9 cellular contexts compared by ENCODE assay signal in the genomic region with DNA sequence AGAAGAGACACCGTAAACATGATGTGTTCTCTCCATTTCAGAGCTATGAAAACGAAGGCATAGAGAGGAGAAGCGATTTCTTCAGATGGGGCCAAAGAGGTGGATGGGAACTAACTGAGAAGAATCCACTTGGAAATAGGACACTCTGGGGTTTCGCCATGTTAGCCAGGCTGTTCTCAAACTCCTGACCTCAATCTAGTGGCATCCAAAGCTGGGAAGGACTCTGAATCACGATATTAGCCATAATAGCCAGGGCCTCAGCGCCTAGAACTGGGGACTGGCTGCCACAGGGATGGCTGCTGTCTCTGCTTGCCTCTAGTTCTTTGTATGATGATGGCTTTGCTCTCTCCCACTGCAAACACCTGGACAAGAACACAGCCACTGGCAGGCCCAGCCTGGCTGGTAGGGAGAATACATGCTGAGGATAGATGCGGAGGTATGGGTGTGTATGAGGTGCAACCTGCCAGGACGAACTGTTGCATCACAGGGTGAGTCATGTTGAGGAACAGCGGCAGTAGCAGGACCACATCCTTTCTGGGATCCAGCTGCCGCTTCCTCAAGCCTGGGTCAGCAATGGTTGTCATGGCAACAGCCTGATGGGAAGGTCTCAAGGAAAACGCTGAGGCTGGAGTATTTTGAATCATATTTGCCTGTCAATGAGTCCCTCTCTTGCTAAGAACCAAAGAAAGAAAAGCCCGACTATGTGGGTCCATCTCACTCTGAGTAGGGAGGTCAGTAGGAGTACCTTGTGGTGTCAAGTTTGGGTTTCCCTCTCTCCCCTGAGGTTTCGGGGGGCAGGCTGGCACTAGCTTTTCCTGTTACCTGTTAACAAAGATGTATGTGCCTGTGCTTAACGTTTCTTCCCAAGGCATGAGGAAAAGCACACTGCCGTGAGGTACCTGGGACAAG. TPM values are rescaled to one million over a fixed set of nuclear protein-coding genes. Genes with fewer than 3 reads are reported as not detected.
A peak's percentile ranks its signal among the peaks of the same experiment; 100 is the strongest.
DNase-seq lines count a peak whose midpoint lies in the region; ATAC-seq and TF ChIP-seq lines count a peak whose summit lies in the region.
"Had no signal": no experiment of that assay in that cellular context is flagged by ENCODE, and none has a peak within 500 bp of the region (broad histone marks: within the 10 kb centered on the region; RNA-seq: fewer than 3 reads in every experiment).

No MANE protein-coding gene starts in this region.

- H3K9me3 ChIP-seq in lung (ENCODE audit: control insufficient read depth in 2 of 2, insufficient read depth in 1 of 2, low read length in 1 of 2): peaks cover 0 to 4% of the 10 kb centered on the region in 2 donors

- no peaks in the 10 kb centered on the region for H3K4me1 ChIP-seq in lung (ENCODE audit: control insufficient read depth in 2 of 2, insufficient read depth in 2 of 2, low read length in 2 of 2)

- H3K36me3 ChIP-seq in lung (ENCODE audit: control insufficient read depth in 2 of 2, insufficient read depth in 2 of 2, low read length in 2 of 2): no peaks in the 10 kb centered on the region

- peaks cover 3% of the 10 kb centered on the region for H3K27me3 ChIP-seq in lung (ENCODE audit: control insufficient read depth, insufficient read depth)

- no peak for TF ChIP-seq CTCF in lung (IDR thresholded peaks at IDR 0.05; ENCODE audit: control extremely low read depth, extremely low read depth)

- H3K4me3 ChIP-seq in lung: no peak overlapping the region

- H3K27ac ChIP-seq in lung (ENCODE audit: low read depth in 1 of 2, low read length in 1 of 2): no peak overlapping the region

- DNase-seq in activated gamma-delta T cell treated with Interleukin-2 at 50 U/mL for 16 hours: peak; percentile 5
- DNase-seq in activated gamma-delta T cell (lab: John Stamatoyannopoulos, UW): no peak
- peak; percentile 66 for DNase-seq in NOMO-1 treated with dmso at 0.1 percent for 144 hours (lab: John Stamatoyannopoulos, UW; ENCODE audit: unreplicated experiment)
- DNase-seq in astrocyte of the hippocampus (ENCODE audit: low read depth, low spot score): peak; percentile 83
- DNase-seq in lung (ENCODE audit: low spot score): peak; percentile 71
- no peak for DNase-seq in cerebellar nuclear complex (lab: John Stamatoyannopoulos, UW)
- DNase-seq: activated B cell treated with CpG ODN at 0.5 μM for 24 hours had no signal

- ATAC-seq in lung (ENCODE audit: insufficient read depth, low FRiP score) (peak; percentile 71), HG03378 (IDR thresholded peaks at IDR 0.05; ENCODE audit: unreplicated experiment) (no peak), HG02870 (IDR thresholded peaks at IDR 0.05; ENCODE audit: unreplicated experiment) (no peak)

- 44 to 46% methylated on average over 15 of the region's 15 CpGs for WGBS in lung, 2 donors

RNA-seq across cellular contexts. Expression of a gene that starts 31.1 kb away (rescaled TPM):
- total RNA-seq in lung: not detected
- polyA plus RNA-seq in lung: under 1 TPM in 1 of 2 donors, not detected in 1; 0.01 TPM
- total RNA-seq: activated B cell treated with CpG ODN at 0.5 μM for 24 hours had no signal

RNA-seq across cellular contexts. Expression of a gene that starts 59.1 kb away (rescaled TPM):
- under 1 TPM in 1 of 2 donors, not detected in 1; 0.83 TPM for total RNA-seq in lung
- polyA plus RNA-seq in lung: under 1 TPM; 0.11 to 0.33 TPM

Comparison
In these comparisons a context has a peak if more than half of its experiments do, and no peak if none do; other contexts are left out.
1. DNase-seq: peak in activated gamma-delta T cell treated with Interleukin-2 at 50 U/mL for 16 hours (single experiment), NOMO-1 treated with dmso at 0.1 percent for 144 hours (single experiment), astrocyte of the hippocampus (single experiment) and lung (single experiment); none in activated gamma-delta T cell (single experiment) and cerebellar nuclear complex (0 of 2).